In the genomic region with DNA sequence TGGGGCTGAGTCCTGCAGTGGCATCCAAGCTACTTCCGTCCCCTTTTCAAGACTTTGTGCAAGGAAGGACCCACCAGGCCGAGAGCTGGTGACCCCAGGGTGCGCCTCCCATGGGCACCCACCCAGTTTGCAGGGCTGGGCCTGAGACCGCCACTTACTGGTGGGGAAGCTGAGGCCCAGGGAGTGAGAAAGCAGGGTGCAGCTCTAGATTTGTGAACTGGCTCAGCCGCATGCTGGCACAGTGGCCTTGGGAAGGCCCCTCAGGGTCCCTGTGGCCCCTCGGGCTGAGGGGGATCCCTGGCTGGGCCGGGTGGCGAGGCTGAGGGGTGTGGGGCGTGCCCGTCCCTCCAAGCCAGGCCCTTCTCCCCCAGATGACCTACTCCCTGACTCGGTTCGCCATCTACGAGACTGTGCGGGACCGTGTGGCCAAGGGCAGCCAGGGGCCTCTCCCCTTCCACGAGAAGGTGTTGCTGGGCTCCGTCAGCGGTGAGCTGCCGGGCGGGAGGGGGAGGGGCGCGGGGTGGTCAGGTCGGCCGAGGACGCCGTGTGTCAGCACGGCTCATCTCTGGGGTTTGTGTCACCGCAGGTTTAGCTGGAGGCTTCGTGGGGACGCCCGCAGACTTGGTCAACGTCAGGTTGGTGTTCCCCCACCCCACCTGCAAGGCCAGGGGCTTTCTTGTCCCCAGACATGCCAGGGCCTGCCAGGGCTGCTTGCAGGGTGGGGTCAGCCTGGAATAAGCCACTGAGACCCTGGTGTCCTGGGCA, we compare ENCODE assay signal across 27 cellular contexts.
"Had no signal": no experiment of that assay in that cellular context is flagged by ENCODE, and none has a peak within 500 bp of the region (broad histone marks: within the 10 kb centered on the region; RNA-seq: fewer than 3 reads in every experiment).

No MANE protein-coding gene starts in this region.

- H3K27me3 ChIP-seq: neutrophil, pancreas, stomach, thyroid gland, upper lobe of left lung had no signal

- H3K4me2 ChIP-seq: smooth muscle cell had no signal

- H3K27ac ChIP-seq: esophagus muscularis mucosa, neutrophil, pancreas, psoas muscle, thyroid gland, upper lobe of left lung had no signal

- DNase-seq: activated CD4-positive, alpha-beta memory T cell treated with anti-CD3 and anti-CD28 coated beads, Interleukin-2, amount 10 ng/mL, durations not matched to agents 7 days and 5 days; activated CD4-positive, alpha-beta T cell treated with anti-CD3 and anti-CD28 coated beads, Interleukin-2, amount 10 ng/mL, durations not matched to agents 24 days and 14 days; activated CD8-positive, alpha-beta memory T cell treated with anti-CD3 and anti-CD28 coated beads, Interleukin-2, amount 50 U/mL, for 48 hours; activated naive CD4-positive, alpha-beta T cell; activated T-cell treated with anti-CD3 and anti-CD28 coated beads, Interleukin-2, amount 50 U/mL, for 24 hours; anterior cingulate cortex; dermis blood vessel endothelial cell; effector CD4-positive, alpha-beta T cell; foreskin melanocyte; left ventricle myocardium superior; mammary epithelial cell; stimulated activated CD4-positive, alpha-beta T cell treated with anti-CD3 and anti-CD28 coated beads, Interleukin-1b, Interleukin-23, amount 100 ng/mL, for 48 hours; stimulated activated CD4-positive, alpha-beta T cell treated with anti-CD3 and anti-CD28 coated beads, Interleukin-4, amount 100 ng/mL, for 4 hours; stimulated activated naive B cell treated with anti-CD40 and anti-IgM and Interleukin-4, amounts not matched to agents 10 μg/mL and 1 μg/mL and 100 μg/mL, for 72 hours; stomach; T-helper 1 cell; thyroid gland had no signal

- H3K9me3 ChIP-seq: esophagus muscularis mucosa, neutrophil, pancreas, psoas muscle, stomach, thyroid gland, upper lobe of left lung had no signal

- H3K4me3 ChIP-seq: esophagus muscularis mucosa, psoas muscle, smooth muscle cell, thyroid gland, upper lobe of left lung had no signal

- FAIRE-seq: colon, islet of Langerhans, pancreas had no signal

- ATAC-seq: activated CD4-positive, CD25-positive, alpha-beta regulatory T cell treated with anti-CD3 and anti-CD28 coated beads, Interleukin-2, amount 50 U/mL, for 24 hours; activated naive CD4-positive, alpha-beta T cell treated with anti-CD3 and anti-CD28 coated beads, Interleukin-2, amount 50 U/mL, for 72 hours; left ventricle myocardium superior; pancreas; psoas muscle; stimulated activated naive B cell treated with anti-CD40 and anti-IgM and Interleukin-4, amounts not matched to agents 10 μg/mL and 1 μg/mL and 100 μg/mL, for 72 hours had no signal

- H3K36me3 ChIP-seq: thyroid gland had no signal
